Comparison of ENCODE assay signal across 26 cellular contexts in the genomic region with DNA sequence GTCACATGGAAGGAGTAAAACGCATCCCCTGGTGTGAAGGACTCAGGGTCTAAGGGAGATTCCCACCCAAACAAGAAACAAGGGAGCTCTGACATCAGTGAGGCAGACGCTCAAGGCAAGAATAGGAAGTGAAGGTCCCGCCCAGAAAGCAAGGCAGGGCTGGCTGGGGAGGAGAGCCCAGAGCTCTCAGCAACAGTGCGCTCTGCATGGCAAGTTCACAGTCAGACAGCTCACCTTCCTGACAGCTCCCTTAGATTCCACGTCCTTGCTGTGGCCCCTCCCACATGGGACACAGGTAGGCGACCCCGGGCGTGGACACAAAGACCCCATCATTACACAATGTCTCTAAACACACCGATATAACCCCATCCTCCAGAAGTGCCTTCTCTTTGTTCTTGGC.
"Had no signal": no experiment of that assay in that cellular context is flagged by ENCODE, and none has a peak within 500 bp of the region (broad histone marks: within the 10 kb centered on the region; RNA-seq: fewer than 3 reads in every experiment).

No MANE protein-coding gene starts in this region.

- H3K36me3 Mint-ChIP-seq: activated CD8-positive, alpha-beta memory T cell treated with anti-CD3 and anti-CD28 coated beads, Interleukin-2, amount 10 ng/mL, durations not matched to agents 7 days and 5 days; activated naive CD4-positive, alpha-beta T cell treated with anti-CD3 and anti-CD28 coated beads, Interleukin-2, amount 50 U/mL, for 72 hours; immature natural killer cell; natural killer cell; neural progenitor cell had no signal

- DNase-seq: activated CD4-positive, alpha-beta T cell treated with anti-CD3 and anti-CD28 coated beads for 36 hours; activated CD4-positive, CD25-positive, alpha-beta regulatory T cell; activated CD8-positive, alpha-beta memory T cell treated with anti-CD3 and anti-CD28 coated beads, Interleukin-2, amount 10 ng/mL, durations not matched to agents 7 days and 5 days; activated CD8-positive, alpha-beta T cell treated with anti-CD3 and anti-CD28 coated beads, Interleukin-2, amount 10 ng/mL, durations not matched to agents 7 days and 5 days; activated naive CD4-positive, alpha-beta T cell; activated T-cell treated with anti-CD3 and anti-CD28 coated beads for 4 hours; activated T-cell treated with anti-CD3 and anti-CD28 coated beads, Interleukin-2, amount 50 U/mL, for 72 hours; effector CD8-positive, alpha-beta T cell; gastrocnemius medialis; heart left ventricle; hypothalamus; immature natural killer cell; kidney glomerular epithelial cell; left lung; lower lobe of right lung; mesenchymal stem cell; natural killer cell; right cardiac atrium; stimulated activated CD4-positive, alpha-beta T cell treated with anti-CD3 and anti-CD28 coated beads, Interleukin-2, amount 100 ng/mL, for 48 hours; stimulated activated naive CD4-positive, alpha-beta T cell treated with Interleukin-2 at 50 U/mL for 16 hours; T-helper 17 cell; transverse colon had no signal

- H3K27me3 ChIP-seq: gastrocnemius medialis, left lung, neural progenitor cell, transverse colon had no signal

- H3K9me3 Mint-ChIP-seq: activated naive CD4-positive, alpha-beta T cell treated with anti-CD3 and anti-CD28 coated beads, Interleukin-2, amount 50 U/mL, for 72 hours; activated T-cell treated with anti-CD3 and anti-CD28 coated beads, Interleukin-2, amount 50 U/mL, for 72 hours; central memory CD8-positive, alpha-beta T cell; dendritic cell treated with granulocyte-macrophage colony-stimulating factor and Interleukin-4, amounts not matched to agents 40 ng/mL and 50 ng/mL, for 4 days; immature natural killer cell; natural killer cell; neural progenitor cell had no signal

- H3K4me3 ChIP-seq: gastrocnemius medialis, heart left ventricle, left lung, lower lobe of right lung, neural progenitor cell, transverse colon had no signal

- H3K27ac Mint-ChIP-seq: activated CD4-positive, alpha-beta T cell treated with anti-CD3 and anti-CD28 coated beads for 36 hours; activated CD8-positive, alpha-beta memory T cell treated with anti-CD3 and anti-CD28 coated beads, Interleukin-2, amount 10 ng/mL, durations not matched to agents 7 days and 5 days; activated CD8-positive, alpha-beta T cell treated with anti-CD3 and anti-CD28 coated beads, Interleukin-2, amount 10 ng/mL, durations not matched to agents 7 days and 5 days; activated naive CD4-positive, alpha-beta T cell treated with anti-CD3 and anti-CD28 coated beads, Interleukin-2, amount 50 U/mL, for 72 hours; activated T-cell treated with anti-CD3 and anti-CD28 coated beads, Interleukin-2, amount 50 U/mL, for 72 hours; dendritic cell treated with granulocyte-macrophage colony-stimulating factor and Interleukin-4, amounts not matched to agents 40 ng/mL and 50 ng/mL, for 4 days; immature natural killer cell; natural killer cell; T-helper 17 cell had no signal

- H3K4me1 Mint-ChIP-seq: activated CD4-positive, alpha-beta T cell treated with anti-CD3 and anti-CD28 coated beads for 36 hours; activated CD8-positive, alpha-beta memory T cell treated with anti-CD3 and anti-CD28 coated beads, Interleukin-2, amount 10 ng/mL, durations not matched to agents 7 days and 5 days; central memory CD8-positive, alpha-beta T cell; immature natural killer cell; natural killer cell had no signal

- H3K4me1 ChIP-seq: gastrocnemius medialis, heart left ventricle, left lung, lower lobe of right lung had no signal

- H3K4me3 Mint-ChIP-seq: activated CD4-positive, alpha-beta T cell treated with anti-CD3 and anti-CD28 coated beads for 36 hours; activated CD8-positive, alpha-beta memory T cell treated with anti-CD3 and anti-CD28 coated beads, Interleukin-2, amount 10 ng/mL, durations not matched to agents 7 days and 5 days; activated CD8-positive, alpha-beta T cell treated with anti-CD3 and anti-CD28 coated beads, Interleukin-2, amount 10 ng/mL, durations not matched to agents 7 days and 5 days; activated T-cell treated with anti-CD3 and anti-CD28 coated beads, Interleukin-2, amount 50 U/mL, for 72 hours; central memory CD8-positive, alpha-beta T cell; dendritic cell treated with granulocyte-macrophage colony-stimulating factor and Interleukin-4, amounts not matched to agents 40 ng/mL and 50 ng/mL, for 4 days; immature natural killer cell; natural killer cell; neural progenitor cell; T-helper 17 cell had no signal

- H3K9ac ChIP-seq: neural progenitor cell had no signal

- H3K4me2 ChIP-seq: neural progenitor cell had no signal

- H2AFZ ChIP-seq: neural progenitor cell had no signal

- H3K36me3 ChIP-seq: gastrocnemius medialis, heart left ventricle, left lung, lower lobe of right lung, neural progenitor cell, transverse colon had no signal

- H3K27ac ChIP-seq: gastrocnemius medialis, heart left ventricle, left lung, lower lobe of right lung, neural progenitor cell, transverse colon had no signal

- H3K27me3 Mint-ChIP-seq: activated CD8-positive, alpha-beta memory T cell treated with anti-CD3 and anti-CD28 coated beads, Interleukin-2, amount 10 ng/mL, durations not matched to agents 7 days and 5 days; dendritic cell treated with granulocyte-macrophage colony-stimulating factor and Interleukin-4, amounts not matched to agents 40 ng/mL and 50 ng/mL, for 4 days had no signal

- H3K9me3 ChIP-seq: gastrocnemius medialis, heart left ventricle, left lung, lower lobe of right lung, transverse colon had no signal
